25 cellular contexts compared by ENCODE assay signal in genomic region chr10:129568562-129569344, GRCh38.
DNase-seq lines count a peak whose midpoint lies in the region; ATAC-seq and TF ChIP-seq lines count a peak whose summit lies in the region.
"Had no signal": no experiment of that assay in that cellular context is flagged by ENCODE, and none has a peak within 500 bp of the region (broad histone marks: within the 10 kb centered on the region; RNA-seq: fewer than 3 reads in every experiment).

No MANE protein-coding gene starts in this region.

- H3K79me1 ChIP-seq in mesendoderm (ENCODE audit: low read length), result no peaks in the 10 kb centered on the region

- H3K27ac ChIP-seq in HEK293 (ENCODE audit: extremely low read depth, low read depth, low read length) (no peak overlapping the region), mesendoderm (ENCODE audit: low read depth, low read length) (no peak overlapping the region)
- H3K27ac ChIP-seq: brain microvascular endothelial cell, ovary, RWPE1, thoracic aorta had no signal

- no peak overlapping the region for H2BK120ac ChIP-seq in mesendoderm (ENCODE audit: low read depth, low read length)

- TF ChIP-seq CTCF in BE2C (IDR thresholded peaks at IDR 0.05; ENCODE audit: low read depth, low read length) (no peak), HEK293 (tag by site-specific recombination; IDR thresholded peaks at IDR 0.05) (no peak), activated B cell treated with CpG ODN at 0.5 μM for 24 hours (IDR thresholded peaks at IDR 0.05) (no peak)

- no peaks in the 10 kb centered on the region for H3K79me2 ChIP-seq in mesendoderm (ENCODE audit: control insufficient read depth, insufficient read depth, low read length)

- H3K4me3 ChIP-seq in BE2C (ENCODE audit: low read depth, low read length) (no peak overlapping the region), HEK293 (ENCODE audit: low read depth, low read length) (no peak overlapping the region), mesendoderm (ENCODE audit: low read length) (no peak overlapping the region)
- H3K4me3 ChIP-seq: lung, ovary, thoracic aorta had no signal

- no peak overlapping the region for H3K56ac ChIP-seq in mesendoderm (ENCODE audit: low read length)

- no peak overlapping the region for H3K4me3 Mint-ChIP-seq in activated B cell treated with CpG ODN at 0.5 μM for 24 hours
- H3K4me3 Mint-ChIP-seq: CD8-positive, alpha-beta memory T cell; naive B cell; stimulated activated naive B cell treated with anti-CD40 and anti-IgM and Interleukin-4, amounts not matched to agents 10 μg/mL and 1 μg/mL and 100 μg/mL, for 72 hours had no signal

- no peak overlapping the region for H3K4me2 ChIP-seq in mesendoderm (ENCODE audit: low read length)

- POLR2A ChIA-PET in HEK293 (lab: Yijun Ruan, JAX) (no interaction called here), activated B cell treated with CpG ODN at 0.5 μM for 24 hours (lab: Charles Lee) (interaction anchor here (1.0 kb wide), 1 partner anchor 102 kb away, joined by 3 read pairs; the partner anchor contains the start of gene MGMT)

- H3K4me1 Mint-ChIP-seq in activated B cell treated with CpG ODN at 0.5 μM for 24 hours, result no peaks in the 10 kb centered on the region
- H3K4me1 Mint-ChIP-seq: stimulated activated naive B cell treated with anti-CD40 and anti-IgM and Interleukin-4, amounts not matched to agents 10 μg/mL and 1 μg/mL and 100 μg/mL, for 72 hours had no signal

- no peaks in the 10 kb centered on the region for H3K36me3 ChIP-seq in BE2C
- no peaks in the 10 kb centered on the region for H3K36me3 ChIP-seq in HEK293 (ENCODE audit: control insufficient read depth in 2 of 2, insufficient read depth in 1 of 2, low read length in 2 of 2)
- no peaks in the 10 kb centered on the region for H3K36me3 ChIP-seq in mesendoderm (ENCODE audit: control insufficient read depth, insufficient read depth, low read length)
- H3K36me3 ChIP-seq: brain microvascular endothelial cell, ovary, thoracic aorta had no signal

- H4K5ac ChIP-seq in mesendoderm (ENCODE audit: low read length), result no peak overlapping the region

- intact Hi-C loops in activated B cell treated with CpG ODN at 0.5 μM for 24 hours (cut with micrococcal nuclease), result no loop called here

- H3K23ac ChIP-seq in mesendoderm (ENCODE audit: low read length), result no peak overlapping the region

- no peak overlapping the region for H2BK5ac ChIP-seq in mesendoderm (ENCODE audit: low read length)

- peaks cover 29% of the 10 kb centered on the region for H3K36me3 Mint-ChIP-seq in activated B cell treated with CpG ODN at 0.5 μM for 24 hours (ENCODE audit: low read depth)

- H3K4ac ChIP-seq in mesendoderm (ENCODE audit: low read depth, low read length), result no peak overlapping the region

- no peak overlapping the region for H3K18ac ChIP-seq in mesendoderm (ENCODE audit: low read length)

- H3K4me1 ChIP-seq in BE2C, result no peaks in the 10 kb centered on the region
- no peaks in the 10 kb centered on the region for H3K4me1 ChIP-seq in HEK293 (ENCODE audit: control insufficient read depth, insufficient read depth, low read length)
- no peaks in the 10 kb centered on the region for H3K4me1 ChIP-seq in mesendoderm (ENCODE audit: control insufficient read depth, low read depth, low read length)

- H3K27me3 ChIP-seq in BE2C (no peaks in the 10 kb centered on the region), mesendoderm (ENCODE audit: insufficient read depth, low read length, poor library complexity) (no peaks in the 10 kb centered on the region)
- H3K27me3 ChIP-seq: brain microvascular endothelial cell, ovary had no signal

- ATAC-seq in activated B cell treated with CpG ODN at 0.5 μM for 24 hours (ENCODE audit: low read depth) (peak; percentile 37), GM18858 (IDR thresholded peaks at IDR 0.05; ENCODE audit: unreplicated experiment) (no peak)
- ATAC-seq: stimulated activated naive B cell treated with anti-CD40 and anti-IgM and Interleukin-4, amounts not matched to agents 10 μg/mL and 1 μg/mL and 100 μg/mL, for 72 hours had no signal

- CTCF ChIA-PET in HEK293 (lab: Yijun Ruan, JAX) (no interaction called here), activated B cell treated with CpG ODN at 0.5 μM for 24 hours (lab: Charles Lee) (no interaction called here)

- H3K9me3 Mint-ChIP-seq in activated B cell treated with CpG ODN at 0.5 μM for 24 hours, result no peaks in the 10 kb centered on the region

- H2AK5ac ChIP-seq in mesendoderm (ENCODE audit: low read length), result no peak overlapping the region

- no peak overlapping the region for H3K9ac ChIP-seq in mesendoderm (ENCODE audit: low read length)

- H3K9me3 ChIP-seq in BE2C (no peaks in the 10 kb centered on the region), HEK293 (ENCODE audit: control insufficient read depth, insufficient read depth, low read depth, low read length) (no peaks in the 10 kb centered on the region)
- H3K9me3 ChIP-seq: ovary, thoracic aorta had no signal

- no peaks in the 10 kb centered on the region for H3K27me3 Mint-ChIP-seq in activated B cell treated with CpG ODN at 0.5 μM for 24 hours
- H3K27me3 Mint-ChIP-seq: naive B cell; stimulated activated naive B cell treated with anti-CD40 and anti-IgM and Interleukin-4, amounts not matched to agents 10 μg/mL and 1 μg/mL and 100 μg/mL, for 72 hours had no signal

- DNase-seq in BE2C (peak; percentile 41), activated B cell treated with CpG ODN at 0.5 μM for 24 hours (no peak), mesendoderm (peak; percentile 10), NCI-H2081 (lab: John Stamatoyannopoulos, UW) (no peak), NOMO-1 treated with DMSO at 0.1 percent for 48 hours (lab: John Stamatoyannopoulos, UW; ENCODE audit: unreplicated experiment) (no peak)
- DNase-seq: activated CD4-positive, alpha-beta T cell treated with anti-CD3 and anti-CD28 coated beads for 4 hours; activated CD8-positive, alpha-beta memory T cell treated with anti-CD3 and anti-CD28 coated beads, Interleukin-2, amount 50 U/mL, for 48 hours; activated gamma-delta T cell; brain microvascular endothelial cell; CD8-positive, alpha-beta memory T cell; cortex of kidney; DMS79; H7; Kasumi-1; naive B cell; NCI-H1048; NCI-H2029; ovary; stimulated activated naive B cell treated with anti-CD40 and anti-IgM and Interleukin-4, amounts not matched to agents 10 μg/mL and 1 μg/mL and 100 μg/mL, for 72 hours; SW 1271 had no signal

- H4K8ac ChIP-seq in mesendoderm (ENCODE audit: low read depth, low read length), result no peak overlapping the region

- H2BK15ac ChIP-seq in mesendoderm (replicated peaks; ENCODE audit: low read depth), result no peak overlapping the region

- no peak overlapping the region for H3K27ac Mint-ChIP-seq in activated B cell treated with CpG ODN at 0.5 μM for 24 hours

- WGBS in mesendoderm (ENCODE audit: extremely low coverage, insufficient coverage, low lambda C conversion rate), result no CpG with 5 or more reads among the region's 16 CpGs

TF ChIP-seq in HEK293, 187 proteins besides CTCF, POLR2A, EP300 and RAD21:
- TF ChIP-seq REST (tag by site-specific recombination; IDR thresholded peaks at IDR 0.05) (peak; percentile 77), SP7 (tag by site-specific recombination; IDR thresholded peaks at IDR 0.05) (no peak), HOXD13 (CRISPR knock-in tag; IDR thresholded peaks at IDR 0.05; ENCODE audit: borderline replicate concordance) (no peak)

Comparison
In these comparisons a context has a peak if more than half of its experiments do, and no peak if none do; other contexts are left out.
1. DNase-seq: peak in BE2C (single experiment) and mesendoderm (single experiment); none in activated B cell treated with CpG ODN at 0.5 μM for 24 hours (single experiment), NCI-H2081 (0 of 2) and NOMO-1 treated with DMSO at 0.1 percent for 48 hours (single experiment).